Comparison of ENCODE assay signal across 8 cellular contexts in genomic region chr22:37607010-37607911, GRCh38. TPM values are rescaled to one million over a fixed set of nuclear protein-coding genes. Genes with fewer than 3 reads are reported as not detected.
A peak's percentile ranks its signal among the peaks of the same experiment; 100 is the strongest.
DNase-seq lines count a peak whose midpoint lies in the region; ATAC-seq lines count a peak whose summit lies in the region.

No MANE protein-coding gene starts in this region.

- H3K27ac Mint-ChIP-seq in CD8-positive, alpha-beta memory T cell: peak overlapping the region; percentile 92 to 99 (median 96)
- H3K27ac Mint-ChIP-seq in activated CD4-positive, alpha-beta T cell treated with anti-CD3 and anti-CD28 coated beads, Interleukin-2, amount 10 ng/mL, durations not matched to agents 7 days and 5 days: peak overlapping the region; percentile 95
- peak overlapping the region; percentile 91 for H3K27ac Mint-ChIP-seq in dendritic cell treated with granulocyte-macrophage colony-stimulating factor and Interleukin-4, amounts not matched to agents 40 ng/mL and 50 ng/mL, for 4 days

- H3K27me3 Mint-ChIP-seq in CD8-positive, alpha-beta memory T cell: no peaks in the 10 kb centered on the region
- peaks cover 8% of the 10 kb centered on the region for H3K27me3 Mint-ChIP-seq in activated CD4-positive, alpha-beta T cell treated with anti-CD3 and anti-CD28 coated beads, Interleukin-2, amount 10 ng/mL, durations not matched to agents 7 days and 5 days
- H3K27me3 Mint-ChIP-seq in dendritic cell treated with granulocyte-macrophage colony-stimulating factor and Interleukin-4, amounts not matched to agents 40 ng/mL and 50 ng/mL, for 4 days: peaks cover 16% of the 10 kb centered on the region

- POLR2A ChIA-PET in CD8-positive, alpha-beta memory T cell (lab: Charles Lee): interaction anchor here (0.5 to 2.7 kb wide), 23 partner anchors 10 to 831 kb away, joined by 3 to 19 read pairs (median 5); partner anchors contain the start of genes NOL12 and PDXP
- POLR2A ChIA-PET in activated CD4-positive, alpha-beta T cell treated with anti-CD3 and anti-CD28 coated beads, Interleukin-2, amount 10 ng/mL, durations not matched to agents 7 days and 5 days (lab: Charles Lee): interaction anchor here (1.9 kb wide), 1 partner anchor 15 kb away, joined by 10 read pairs; no protein-coding TSS in a partner anchor

- intact Hi-C loops in dendritic cell treated with granulocyte-macrophage colony-stimulating factor and Interleukin-4, amounts not matched to agents 40 ng/mL and 50 ng/mL, for 4 days (cut with micrococcal nuclease): no loop called here

- H3K36me3 ChIP-seq in CD8-positive, alpha-beta memory T cell (ENCODE audit: insufficient read depth, low read length): no peaks in the 10 kb centered on the region

- H3K9me3 ChIP-seq in CD8-positive, alpha-beta memory T cell (ENCODE audit: low read length): no peaks in the 10 kb centered on the region

- CTCF ChIA-PET in CD8-positive, alpha-beta memory T cell (lab: Charles Lee): interaction anchor here (0.6 to 9.6 kb wide), 30 partner anchors 9 to 341 kb away, joined by 3 to 70 read pairs (median 5); partner anchors contain the start of genes LGALS1, MFNG, NOL12 and PDXP
- CTCF ChIA-PET in activated CD4-positive, alpha-beta T cell treated with anti-CD3 and anti-CD28 coated beads, Interleukin-2, amount 10 ng/mL, durations not matched to agents 7 days and 5 days (lab: Charles Lee): interaction anchor here (0.6 to 5.2 kb wide), 48 partner anchors 10 to 1209 kb away, joined by 3 to 89 read pairs (median 4); partner anchors contain the start of genes ANKRD54, GCAT, NOL12 and PDXP

- H3K27ac ChIP-seq in CD8-positive, alpha-beta memory T cell (ENCODE audit: low read depth, low read length): peak overlapping the region; percentile 86

- peaks cover 43 to 67% (median 48%) of the 10 kb centered on the region in 3 donors for H3K4me1 Mint-ChIP-seq in CD8-positive, alpha-beta memory T cell
- peaks cover 59% of the 10 kb centered on the region for H3K4me1 Mint-ChIP-seq in activated CD4-positive, alpha-beta T cell treated with anti-CD3 and anti-CD28 coated beads, Interleukin-2, amount 10 ng/mL, durations not matched to agents 7 days and 5 days
- peaks cover 45% of the 10 kb centered on the region for H3K4me1 Mint-ChIP-seq in dendritic cell treated with granulocyte-macrophage colony-stimulating factor and Interleukin-4, amounts not matched to agents 40 ng/mL and 50 ng/mL, for 4 days (ENCODE audit: low read depth)

- no peaks in the 10 kb centered on the region for H3K9me3 Mint-ChIP-seq in CD8-positive, alpha-beta memory T cell
- no peaks in the 10 kb centered on the region for H3K9me3 Mint-ChIP-seq in activated CD4-positive, alpha-beta T cell treated with anti-CD3 and anti-CD28 coated beads, Interleukin-2, amount 10 ng/mL, durations not matched to agents 7 days and 5 days
- no peaks in the 10 kb centered on the region for H3K9me3 Mint-ChIP-seq in dendritic cell treated with granulocyte-macrophage colony-stimulating factor and Interleukin-4, amounts not matched to agents 40 ng/mL and 50 ng/mL, for 4 days

- H3K36me3 Mint-ChIP-seq in CD8-positive, alpha-beta memory T cell: peaks cover 0 to 9% (median 0%) of the 10 kb centered on the region in 3 donors
- peaks cover 3% of the 10 kb centered on the region for H3K36me3 Mint-ChIP-seq in activated CD4-positive, alpha-beta T cell treated with anti-CD3 and anti-CD28 coated beads, Interleukin-2, amount 10 ng/mL, durations not matched to agents 7 days and 5 days (ENCODE audit: low read depth)
- peaks cover 8% of the 10 kb centered on the region for H3K36me3 Mint-ChIP-seq in dendritic cell treated with granulocyte-macrophage colony-stimulating factor and Interleukin-4, amounts not matched to agents 40 ng/mL and 50 ng/mL, for 4 days (ENCODE audit: low read depth)

- peak overlapping the region; percentile 56 for H3K4me3 ChIP-seq in CD8-positive, alpha-beta memory T cell (ENCODE audit: low read length)

- no peaks in the 10 kb centered on the region for H3K27me3 ChIP-seq in CD8-positive, alpha-beta memory T cell (ENCODE audit: insufficient read depth, low read length, poor library complexity, severe bottlenecking)

- peaks cover 67% of the 10 kb centered on the region for H3K4me1 ChIP-seq in CD8-positive, alpha-beta memory T cell (ENCODE audit: insufficient read depth, low read length)

- ATAC-seq in HG02642 (IDR thresholded peaks at IDR 0.05; ENCODE audit: poor library complexity, unreplicated experiment): peak; percentile 22
- peak; percentile 65 for ATAC-seq in left lobe of liver

- H3K4me3 Mint-ChIP-seq in CD8-positive, alpha-beta memory T cell: peak overlapping the region; percentile 78 to 91 (median 86)
- H3K4me3 Mint-ChIP-seq in activated CD4-positive, alpha-beta T cell treated with anti-CD3 and anti-CD28 coated beads, Interleukin-2, amount 10 ng/mL, durations not matched to agents 7 days and 5 days: peak overlapping the region; percentile 68
- peak overlapping the region; percentile 90 for H3K4me3 Mint-ChIP-seq in dendritic cell treated with granulocyte-macrophage colony-stimulating factor and Interleukin-4, amounts not matched to agents 40 ng/mL and 50 ng/mL, for 4 days

- peak; percentile 83 to 92 (median 89) for DNase-seq in CD8-positive, alpha-beta memory T cell
- DNase-seq in NCI-H510A treated with DMSO at 0.1 percent for 48 hours (lab: John Stamatoyannopoulos, UW) (peak; percentile 86), left lobe of liver (ENCODE audit: low spot score) (peak; percentile 90), cortex of kidney (lab: John Stamatoyannopoulos, UW) (no peak)
- DNase-seq in activated CD4-positive, alpha-beta T cell treated with anti-CD3 and anti-CD28 coated beads, Interleukin-2, amount 10 ng/mL, durations not matched to agents 7 days and 5 days: peak; percentile 88
- peak; percentile 95 for DNase-seq in stimulated activated CD4-positive, alpha-beta T cell treated with anti-CD3 and anti-CD28 coated beads, Interleukin-2, amount 100 ng/mL, for 24 hours

RNA-seq across cellular contexts. Expression of gene GGA1, which starts 1.4 kb away (rescaled TPM):
- total RNA-seq in CD8-positive, alpha-beta memory T cell: 10 to 100 TPM; 69.1 to 74.3 TPM
- 34.9 TPM for polyA plus RNA-seq in CD8-positive, alpha-beta memory T cell
- 10 to 100 TPM; 58.5 to 62.8 TPM for total RNA-seq in activated CD4-positive, alpha-beta T cell treated with anti-CD3 and anti-CD28 coated beads, Interleukin-2, amount 10 ng/mL, durations not matched to agents 7 days and 5 days
- 27.3 TPM for total RNA-seq in left lobe of liver

RNA-seq across cellular contexts. Expression of gene LGALS2, which starts 27.4 kb away (rescaled TPM):
- total RNA-seq in CD8-positive, alpha-beta memory T cell: not detected
- not detected for polyA plus RNA-seq in CD8-positive, alpha-beta memory T cell
- total RNA-seq in activated CD4-positive, alpha-beta T cell treated with anti-CD3 and anti-CD28 coated beads, Interleukin-2, amount 10 ng/mL, durations not matched to agents 7 days and 5 days: not detected
- total RNA-seq in left lobe of liver: 0.65 TPM

RNA-seq across cellular contexts. Expression of gene SH3BP1, which starts 32.2 kb away (rescaled TPM):
- 10 to 100 TPM; 93.1 to 94.6 TPM for total RNA-seq in CD8-positive, alpha-beta memory T cell
- polyA plus RNA-seq in CD8-positive, alpha-beta memory T cell: 32.3 TPM
- 100 to 1,000 TPM; 184 to 187 TPM for total RNA-seq in activated CD4-positive, alpha-beta T cell treated with anti-CD3 and anti-CD28 coated beads, Interleukin-2, amount 10 ng/mL, durations not matched to agents 7 days and 5 days
- 3.0 TPM for total RNA-seq in left lobe of liver

RNA-seq across cellular contexts. Expression of gene CDC42EP1, which starts 47.0 kb away (rescaled TPM):
- total RNA-seq in CD8-positive, alpha-beta memory T cell: under 1 TPM; 0.13 to 0.31 TPM
- not detected for polyA plus RNA-seq in CD8-positive, alpha-beta memory T cell
- total RNA-seq in activated CD4-positive, alpha-beta T cell treated with anti-CD3 and anti-CD28 coated beads, Interleukin-2, amount 10 ng/mL, durations not matched to agents 7 days and 5 days: under 1 TPM in 1 of 2 experiments, not detected in 1; 0.30 TPM
- total RNA-seq in left lobe of liver: 38.9 TPM

RNA-seq across cellular contexts. Expression of gene PDXP, which starts 51.3 kb away (rescaled TPM):
- 10 to 100 TPM; 36.0 to 37.8 TPM for total RNA-seq in CD8-positive, alpha-beta memory T cell
- polyA plus RNA-seq in CD8-positive, alpha-beta memory T cell: 7.1 TPM
- total RNA-seq in activated CD4-positive, alpha-beta T cell treated with anti-CD3 and anti-CD28 coated beads, Interleukin-2, amount 10 ng/mL, durations not matched to agents 7 days and 5 days: 10 to 100 TPM; 21.5 to 21.8 TPM
- total RNA-seq in left lobe of liver: 40.9 TPM

Comparison
In these comparisons a context has a peak if more than half of its experiments do, and no peak if none do; other contexts are left out.
1. RNA of gene SH3BP1, which starts 32.2 kb away (total RNA-seq): 184 to 187 TPM in activated CD4-positive, alpha-beta T cell treated with anti-CD3 and anti-CD28 coated beads, Interleukin-2, amount 10 ng/mL, durations not matched to agents 7 days and 5 days and 93.1 to 94.6 TPM in CD8-positive, alpha-beta memory T cell; 3.0 TPM in left lobe of liver (single experiment); every median in the first group is over 10 times any median in the second.
2. Peak in every context shown above with its lines, with median percentiles within 50 percentile points of each other: H3K27ac Mint-ChIP-seq and H3K4me3 Mint-ChIP-seq.